Comparison of ENCODE assay signal across 26 cellular contexts in the genomic region with DNA sequence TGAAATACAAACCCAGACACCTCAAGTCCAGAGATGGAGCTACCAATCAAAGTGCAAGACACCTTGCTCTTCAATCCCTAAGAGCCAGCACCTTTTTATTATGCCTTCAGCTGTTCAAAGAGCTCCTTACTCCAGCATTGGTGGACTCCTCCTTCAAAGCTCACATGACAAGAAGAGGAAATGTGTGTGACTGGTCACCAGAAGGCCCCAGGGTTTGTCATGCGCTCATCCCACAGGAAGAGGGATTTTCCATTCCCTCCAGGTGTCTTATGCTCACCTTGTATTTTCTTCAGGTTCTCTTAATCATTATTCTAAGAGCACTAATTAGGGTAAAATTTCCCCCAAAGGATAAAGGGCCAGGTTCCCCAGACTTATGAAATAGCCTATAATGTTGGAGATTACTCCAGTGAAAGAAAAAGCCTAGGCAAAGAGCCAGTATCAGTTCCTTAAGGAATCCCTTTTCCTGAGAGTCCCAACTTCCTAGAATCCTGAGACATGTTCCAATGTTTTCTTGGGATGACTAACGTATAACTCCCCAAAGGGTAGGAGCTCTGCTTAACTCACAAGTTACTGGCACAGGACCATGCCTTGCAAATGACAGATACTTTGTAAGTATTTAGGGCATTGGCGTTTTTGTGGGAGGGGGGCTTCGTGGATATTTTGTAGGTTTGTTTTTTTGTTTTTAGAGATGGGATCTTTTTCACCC. TPM values are rescaled to one million over a fixed set of nuclear protein-coding genes. Genes with fewer than 3 reads are reported as not detected.
"Had no signal": no experiment of that assay in that cellular context is flagged by ENCODE, and none has a peak within 500 bp of the region (broad histone marks: within the 10 kb centered on the region; RNA-seq: fewer than 3 reads in every experiment).

No MANE protein-coding gene starts in this region.

- H3K9me3 ChIP-seq: ascending aorta, colonic mucosa, left ventricle myocardium inferior, neutrophil, ovary, prostate gland, suprapubic skin, tibial nerve had no signal

- ATAC-seq: activated CD4-positive, alpha-beta T cell treated with anti-CD3 and anti-CD28 coated beads for 36 hours; activated naive CD4-positive, alpha-beta T cell treated with anti-CD3 and anti-CD28 coated beads, Interleukin-2, amount 50 U/mL, for 72 hours; activated T-helper 17 cell treated with anti-CD3 and anti-CD28 coated beads, Interleukin-2, amount 50 U/mL, for 72 hours; natural killer cell treated with Interleukin-12 subunit alpha and Interleukin-12 subunit beta and Interleukin-15 and Interleukin-18, amount 100 ng/mL, for 72 hours; stimulated activated naive CD8-positive, alpha-beta T cell treated with anti-CD3 and anti-CD28 coated beads, Interleukin-15, Interleukin-2, amounts not matched to agents 100 U/mL and 50 U/mL, for 24 hours; T-helper 17 cell had no signal

- DNase-seq: activated B cell treated with CpG ODN at 0.5 μM for 24 hours; activated CD4-positive, alpha-beta T cell treated with anti-CD3 and anti-CD28 coated beads for 36 hours; activated CD4-positive, alpha-beta T cell treated with anti-CD3 and anti-CD28 coated beads, Interleukin-2, amount 50 U/mL, for 4 hours; activated CD8-positive, alpha-beta memory T cell treated with anti-CD3 and anti-CD28 coated beads for 24 hours; activated CD8-positive, alpha-beta memory T cell treated with anti-CD3 and anti-CD28 coated beads, Interleukin-2, amount 50 U/mL, for 4 hours; activated T-cell treated with anti-CD3 and anti-CD28 coated beads, Interleukin-2, amount 50 U/mL, for 24 hours; colonic mucosa; foreskin fibroblast; immature natural killer cell; kidney glomerular epithelial cell; left ventricle myocardium inferior; ovary; stimulated activated CD4-positive, alpha-beta T cell treated with anti-CD3 and anti-CD28 coated beads, Interleukin-12 subunit alpha, Interleukin-12 subunit beta, amount 100 ng/mL, for 4 hours; stimulated activated CD4-positive, alpha-beta T cell treated with anti-CD3 and anti-CD28 coated beads, Interleukin-4, amount 100 ng/mL, for 4 hours; stimulated activated naive CD8-positive, alpha-beta T cell treated with anti-CD3 and anti-CD28 coated beads, Interleukin-15, Interleukin-2, amounts not matched to agents 100 U/mL and 50 U/mL, for 24 hours; T-helper 17 cell had no signal

- H3K4me2 ChIP-seq: hepatocyte had no signal

- H3K27ac ChIP-seq: ascending aorta, colonic mucosa, hepatocyte, left ventricle myocardium inferior, neutrophil, ovary, prostate gland, suprapubic skin, tibial nerve had no signal

- H3K4me3 ChIP-seq: ascending aorta, colonic mucosa, hepatocyte, left ventricle myocardium inferior, ovary, prostate gland, suprapubic skin, tibial nerve had no signal

- H3K79me2 ChIP-seq: hepatocyte had no signal

- H3K36me3 ChIP-seq: ascending aorta, colonic mucosa, left ventricle myocardium inferior, neutrophil, ovary, prostate gland, suprapubic skin, tibial nerve had no signal

- H3K27me3 ChIP-seq: ascending aorta, colonic mucosa, hepatocyte, neutrophil, ovary, suprapubic skin, tibial nerve had no signal

- H3K4me1 ChIP-seq: ascending aorta, colonic mucosa, left ventricle myocardium inferior, prostate gland, suprapubic skin, tibial nerve had no signal

- H2AFZ ChIP-seq: hepatocyte had no signal

RNA-seq across cellular contexts. Expression of a gene that starts 56.9 kb away (rescaled TPM):
- total RNA-seq: activated CD4-positive, alpha-beta T cell treated with anti-CD3 and anti-CD28 coated beads for 36 hours; activated naive CD4-positive, alpha-beta T cell treated with anti-CD3 and anti-CD28 coated beads, Interleukin-2, amount 50 U/mL, for 72 hours; activated T-helper 17 cell treated with anti-CD3 and anti-CD28 coated beads, Interleukin-2, amount 50 U/mL, for 72 hours; lung microvascular endothelial cell; natural killer cell treated with Interleukin-12 subunit alpha and Interleukin-12 subunit beta and Interleukin-15 and Interleukin-18, amount 100 ng/mL, for 72 hours; T-helper 17 cell had no signal
- polyA plus RNA-seq: immature natural killer cell had no signal
